ENCODE assay signal across 3 cellular contexts in genomic region chr17:12195418-12195817, GRCh38.
TF ChIP-seq lines count a peak whose summit lies in the region.

No MANE protein-coding gene starts in this region.

TF ChIP-seq in HEK293T, 16 proteins besides CTCF, POLR2A, EP300 and RAD21 (continued from another document):
- 0 out of 2 replicates have a peak, but pooled peaks have one; percentile 8 for TF ChIP-seq ELF4 (IDR thresholded peaks at IDR 0.05)
- no peak for TF ChIP-seq FOXM1 (IDR thresholded peaks at IDR 0.05; ENCODE audit: borderline replicate concordance)
- TF ChIP-seq CTBP1 (IDR thresholded peaks at IDR 0.05; ENCODE audit: borderline replicate concordance), result no peak

TF ChIP-seq in IMR-90, 13 proteins besides CTCF, POLR2A, EP300 and RAD21 (continued from another document):
- no peak for TF ChIP-seq SMC3 (IDR thresholded peaks at IDR 0.05; ENCODE audit: low read depth, low read length)
- no peak for TF ChIP-seq USF2 (IDR thresholded peaks at IDR 0.05; ENCODE audit: low read depth, low read length)
- TF ChIP-seq RCOR1 (IDR thresholded peaks at IDR 0.05; ENCODE audit: insufficient replicate concordance, low read length), result no peak
- no peak for TF ChIP-seq CEBPB (IDR thresholded peaks at IDR 0.05; ENCODE audit: low read depth, low read length)
- no peak for TF ChIP-seq MXI1 (IDR thresholded peaks at IDR 0.05; ENCODE audit: borderline replicate concordance, low read depth, low read length)
- TF ChIP-seq NFE2L2 (IDR thresholded peaks at IDR 0.05; ENCODE audit: low read depth, low read length), result no peak
- TF ChIP-seq MAFK (IDR thresholded peaks at IDR 0.05; ENCODE audit: low read depth, low read length), result no peak
- no peak for TF ChIP-seq BHLHE40 (IDR thresholded peaks at IDR 0.05; ENCODE audit: low read depth, low read length)
- TF ChIP-seq RFX5 (IDR thresholded peaks at IDR 0.05; ENCODE audit: low read depth, low read length), result no peak
- no peak for TF ChIP-seq ELK1 (IDR thresholded peaks at IDR 0.05; ENCODE audit: borderline replicate concordance, low read depth, low read length)

TF ChIP-seq in H1, 55 proteins besides CTCF, POLR2A, EP300 and RAD21:
- TF ChIP-seq USF2 (IDR thresholded peaks at IDR 0.05; ENCODE audit: low read length) (no peak), TBP (IDR thresholded peaks at IDR 0.05; ENCODE audit: low read depth, low read length) (no peak), MAX (IDR thresholded peaks at IDR 0.05) (no peak)
